Comparison of ENCODE assay signal across 24 cellular contexts in the genomic region with DNA sequence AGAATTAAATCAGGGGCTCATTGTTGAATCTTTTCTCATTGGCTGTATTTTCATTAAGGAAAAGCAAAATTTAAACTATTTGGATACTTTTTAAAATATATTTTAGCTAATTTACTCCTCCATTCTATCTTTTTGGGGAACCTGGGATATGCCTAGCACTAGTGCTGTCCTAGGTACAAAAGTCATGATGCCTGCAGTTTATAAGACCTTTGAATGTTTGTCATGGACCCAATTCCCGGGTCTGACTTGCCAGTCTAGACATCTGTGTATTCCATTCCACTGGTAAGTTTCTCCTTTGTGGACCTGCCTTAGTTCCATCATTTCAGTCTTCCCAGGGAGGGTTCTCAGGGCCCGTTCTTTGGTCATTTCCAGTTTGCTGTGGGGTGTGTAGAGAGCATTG.
DNase-seq lines count a peak whose midpoint lies in the region; FAIRE-seq and TF ChIP-seq lines count a peak whose summit lies in the region.
"Had no signal": no experiment of that assay in that cellular context is flagged by ENCODE, and none has a peak within 500 bp of the region (broad histone marks: within the 10 kb centered on the region; RNA-seq: fewer than 3 reads in every experiment).

No MANE protein-coding gene starts in this region.

- TF ChIP-seq CTCF in breast epithelium (IDR thresholded peaks at IDR 0.05) (no peak), MCF 10A (IDR thresholded peaks at IDR 0.05; ENCODE audit: unreplicated experiment) (no peak), PC-9 (conservative IDR thresholded peaks at IDR 0.05) (no peak), endodermal cell (conservative IDR thresholded peaks at IDR 0.05) (no peak), prostate gland (IDR thresholded peaks at IDR 0.05) (no peak)

- H3K9me3 ChIP-seq in breast epithelium (no peaks in the 10 kb centered on the region), PC-9 (ENCODE audit: insufficient read depth, low read depth) (no peaks in the 10 kb centered on the region), endodermal cell (ENCODE audit: control insufficient read depth, low read length) (no peaks in the 10 kb centered on the region), prostate gland (no peaks in the 10 kb centered on the region), SJCRH30 (replicated peaks) (no peaks in the 10 kb centered on the region)
- H3K9me3 ChIP-seq: MG63 had no signal

- H3K9me3 Mint-ChIP-seq in MCF 10A (ENCODE audit: unreplicated experiment) (no peaks in the 10 kb centered on the region), endodermal cell (no peaks in the 10 kb centered on the region)

- no peak overlapping the region for H3K4me3 Mint-ChIP-seq in MCF 10A (ENCODE audit: unreplicated experiment)
- H3K4me3 Mint-ChIP-seq in endodermal cell: no peak overlapping the region
- H3K4me3 Mint-ChIP-seq: CD4-positive, CD25-positive, alpha-beta regulatory T cell had no signal

- peaks cover 0 to 5% of the 10 kb centered on the region in 2 donors for H3K4me1 ChIP-seq in breast epithelium
- peaks cover 73% of the 10 kb centered on the region for H3K4me1 ChIP-seq in PC-9 (replicated peaks; ENCODE audit: insufficient read depth)
- no peaks in the 10 kb centered on the region for H3K4me1 ChIP-seq in endodermal cell (ENCODE audit: control insufficient read depth, insufficient read depth, low read length)
- peaks cover 10% of the 10 kb centered on the region for H3K4me1 ChIP-seq in prostate gland (replicated peaks)
- H3K4me1 ChIP-seq in SJCRH30: no peaks in the 10 kb centered on the region

- H3K79me2 ChIP-seq in PC-9 (ENCODE audit: low read depth): peaks cover 100% of the 10 kb centered on the region

- peak overlapping the region; percentile 7 for H3K4me2 ChIP-seq in PC-9

- no peak overlapping the region for H2AFZ ChIP-seq in PC-9
- H2AFZ ChIP-seq: GM23248 had no signal

- H3K27ac ChIP-seq in breast epithelium: peak overlapping the region; percentile 84 to 85
- H3K27ac ChIP-seq in PC-9: peak overlapping the region; percentile 4; the same call in 1 of the 2 replicates
- H3K27ac ChIP-seq in endodermal cell (ENCODE audit: low read depth, low read length): no peak overlapping the region
- H3K27ac ChIP-seq in prostate gland: peak overlapping the region; percentile 83 to 91
- H3K27ac ChIP-seq in SJCRH30: no peak overlapping the region
- H3K27ac ChIP-seq: GM23248, SK-N-MC had no signal

- H3K36me3 ChIP-seq in breast epithelium (no peaks in the 10 kb centered on the region), PC-9 (ENCODE audit: low read depth) (0 out of 2 replicates have a peak, but pooled peaks cover 12% of the 10 kb centered on the region), endodermal cell (ENCODE audit: control insufficient read depth, insufficient read depth, low read length) (no peaks in the 10 kb centered on the region), prostate gland (no peaks in the 10 kb centered on the region), SJCRH30 (no peaks in the 10 kb centered on the region)
- H3K36me3 ChIP-seq: MG63 had no signal

- H3K4me1 Mint-ChIP-seq in MCF 10A (ENCODE audit: insufficient read depth, unreplicated experiment): peaks cover 13% of the 10 kb centered on the region
- H3K4me1 Mint-ChIP-seq in endodermal cell: peaks cover 11% of the 10 kb centered on the region
- H3K4me1 Mint-ChIP-seq: CD4-positive, CD25-positive, alpha-beta regulatory T cell had no signal

- no peaks in the 10 kb centered on the region for H3K27me3 ChIP-seq in breast epithelium
- H3K27me3 ChIP-seq in PC-9 (ENCODE audit: insufficient read depth, low read depth): no peaks in the 10 kb centered on the region
- H3K27me3 ChIP-seq in endodermal cell (ENCODE audit: control insufficient read depth, insufficient read depth, low read length, poor library complexity, severe bottlenecking): no peaks in the 10 kb centered on the region
- no peaks in the 10 kb centered on the region for H3K27me3 ChIP-seq in prostate gland (replicated peaks; ENCODE audit: insufficient read depth)
- no peaks in the 10 kb centered on the region; the same call in 1 of the 2 replicates for H3K27me3 ChIP-seq in SJCRH30
- H3K27me3 ChIP-seq: MG63 had no signal

- no peak overlapping the region for H3K27ac Mint-ChIP-seq in MCF 10A (ENCODE audit: low read depth, unreplicated experiment)
- peak overlapping the region; percentile 68 for H3K27ac Mint-ChIP-seq in endodermal cell
- H3K27ac Mint-ChIP-seq: CD4-positive, CD25-positive, alpha-beta regulatory T cell had no signal

- CTCF ChIA-PET in MCF 10A (lab: Yijun Ruan, JAX): interaction anchor here (0.9 to 1.7 kb wide), 4 partner anchors 9 to 68 kb away, joined by 3 to 6 read pairs (median 4); no protein-coding TSS in a partner anchor
- CTCF ChIA-PET in PC-9 (lab: Charles Lee): no interaction called here

- WGBS in endodermal cell (ENCODE audit: insufficient coverage in 1 of 2, insufficient read length in 1 of 2), 2 experiments: 98 to 100% methylated on average over 2 of the region's 2 CpGs
- WGBS in prostate gland: 96% methylated on average over 2 of the region's 2 CpGs

- DNase-seq in breast epithelium (ENCODE audit: low spot score in 2 of 2): no peak
- DNase-seq in MCF 10A (ENCODE audit: unreplicated experiment): no peak
- DNase-seq in PC-9: no peak
- DNase-seq in endodermal cell: no peak
- DNase-seq in prostate gland (ENCODE audit: low spot score): no peak
- DNase-seq in SJCRH30: no peak
- no peak for DNase-seq in hepatic stellate cell (ENCODE audit: low spot score)
- DNase-seq in urothelium cell line (ENCODE audit: low spot score): no peak
- DNase-seq: 8988T; CD4-positive, CD25-positive, alpha-beta regulatory T cell; GM23248; H7; KBM-7; MG63; NCI-H2029; NCI-H446; NCI-H524 treated with DMSO at 0.1 percent for 48 hours; NCI-H774; NK-92 treated with Interleukin-12 subunit alpha and Interleukin-12 subunit beta, amount 100 ng/mL, for 24 hours; RPMI8226; SHP77 treated with DMSO at 0.1 percent for 48 hours had no signal

- BruUV-seq in MCF 10A (replicated peaks; lab: Mats Ljungman, UMichigan): no TSS peak
- no TSS peak for BruUV-seq in PC-9 (replicated peaks; lab: Mats Ljungman, UMichigan)

- FAIRE-seq in urothelium cell line (lab: Jason Lieb, UNC): no peak
- FAIRE-seq: G401.6 had no signal

- H3K27me3 Mint-ChIP-seq in MCF 10A (ENCODE audit: insufficient read depth, unreplicated experiment): no peaks in the 10 kb centered on the region
- no peaks in the 10 kb centered on the region for H3K27me3 Mint-ChIP-seq in endodermal cell (ENCODE audit: insufficient read depth)

- H3K36me3 Mint-ChIP-seq in MCF 10A (ENCODE audit: insufficient read depth, unreplicated experiment) (no peaks in the 10 kb centered on the region), endodermal cell (ENCODE audit: low read depth) (peaks cover 2% of the 10 kb centered on the region)
- H3K36me3 Mint-ChIP-seq: CD4-positive, CD25-positive, alpha-beta regulatory T cell had no signal

- no peak overlapping the region for H3K9ac ChIP-seq in endodermal cell (ENCODE audit: extremely low read depth, low read length, poor library complexity, severe bottlenecking)
- H3K9ac ChIP-seq: GM23248 had no signal

- H3K4me3 ChIP-seq in breast epithelium: no peak overlapping the region
- H3K4me3 ChIP-seq in PC-9: no peak overlapping the region
- no peak overlapping the region for H3K4me3 ChIP-seq in endodermal cell (ENCODE audit: low read length)
- H3K4me3 ChIP-seq in prostate gland: no peak overlapping the region
- H3K4me3 ChIP-seq in SJCRH30: no peak overlapping the region
- H3K4me3 ChIP-seq: GM12878, GM23248, MG63, SK-N-MC had no signal

- intact Hi-C loops in breast epithelium (cut with DNase I; ENCODE audit: low total_unique reads): loop anchor here (10.0 kb wide), 1 partner anchor 60 kb away; a partner anchor contains a TSS
- intact Hi-C loops in MCF 10A (cut with micrococcal nuclease): no loop called here
- intact Hi-C loops in PC-9 (cut with micrococcal nuclease; ENCODE audit: unreplicated experiment): loop anchor here (10.0 kb wide), 1 partner anchor 1390 kb away; no protein-coding TSS in a partner anchor
- intact Hi-C loops in prostate gland (cut with DNase I): no loop called here

- POLR2A ChIA-PET in MCF 10A (lab: Yijun Ruan, JAX): interaction anchor here (1.0 to 1.7 kb wide), 3 partner anchors 10 to 57 kb away, joined by 3 to 4 read pairs (median 3); no protein-coding TSS in a partner anchor
- POLR2A ChIA-PET in PC-9 (lab: Charles Lee; ENCODE audit: unreplicated experiment): no interaction called here

- H3K9me2 ChIP-seq in PC-9 (ENCODE audit: insufficient read depth): no peaks in the 10 kb centered on the region

- TF ChIP-seq POLR2A in breast epithelium (IDR thresholded peaks at IDR 0.05): no peak
- TF ChIP-seq POLR2A in prostate gland (IDR thresholded peaks at IDR 0.05): no peak

- peaks cover 39% of the 10 kb centered on the region for H3F3A ChIP-seq in PC-9 (ENCODE audit: insufficient read depth, low read depth)

- no peaks in the 10 kb centered on the region for H4K20me1 ChIP-seq in PC-9 (ENCODE audit: insufficient read depth)

Comparison
In these comparisons a context has a peak if more than half of its experiments do, and no peak if none do; other contexts are left out.
1. intact Hi-C loops: an anchor here in breast epithelium (10.0 kb wide) and PC-9 (10.0 kb wide); none called in MCF 10A and prostate gland.
2. H3K27ac ChIP-seq: peak in breast epithelium (2 of 2), PC-9 (single experiment) and prostate gland (2 of 2); none in endodermal cell (single experiment) and SJCRH30 (single experiment).